1 cellular context compared by ENCODE assay signal in genomic region chr9:21836437-21837161, GRCh38.
TF ChIP-seq lines count a peak whose summit lies in the region.

No MANE protein-coding gene starts in this region.

TF ChIP-seq in IMR-90, 13 proteins besides CTCF, POLR2A, EP300 and RAD21 (continued from another document):
- TF ChIP-seq USF2 (IDR thresholded peaks at IDR 0.05; ENCODE audit: low read depth, low read length), result no peak
